Comparison of ENCODE assay signal across 8 cellular contexts in genomic region chr9:129481824-129482511, GRCh38.
DNase-seq lines count a peak whose midpoint lies in the region; ATAC-seq and TF ChIP-seq lines count a peak whose summit lies in the region.

No MANE protein-coding gene starts in this region.

- H3K4me3 ChIP-seq in SJSA1 (peak overlapping the region; percentile 36), fibroblast of mammary gland (ENCODE audit: control insufficient read depth, low read depth, low read length) (peak overlapping the region; percentile 20), neutrophil (ENCODE audit: low read depth in 1 of 2, low read length in 1 of 2) (peak overlapping the region; percentile 41 to 71)

- DNase-seq in Daoy (ENCODE audit: low read depth) = peak; percentile 33
- peak; percentile 51 to 78 for DNase-seq in SJSA1 (ENCODE audit: low read depth in 1 of 2, low spot score in 2 of 2)
- DNase-seq in fibroblast of mammary gland (ENCODE audit: low read depth) = peak; percentile 42
- DNase-seq in dedifferentiated amniotic fluid mesenchymal stem cell (ENCODE audit: extremely low spot score) = no peak
- no peak for DNase-seq in NCI-H82 (lab: John Stamatoyannopoulos, UW)
- no peak for DNase-seq in NOMO-1 (lab: John Stamatoyannopoulos, UW; ENCODE audit: unreplicated experiment in 2 of 2)

- H3K27ac ChIP-seq in SJSA1 = peak overlapping the region; percentile 99
- H3K27ac ChIP-seq in neutrophil = peak overlapping the region; percentile 78

- H3K4me1 ChIP-seq in SJSA1 (replicated peaks) = peaks cover 34% of the 10 kb centered on the region
- peaks cover 18 to 22% of the 10 kb centered on the region in 2 experiments for H3K4me1 ChIP-seq in neutrophil (ENCODE audit: control insufficient read depth in 1 of 2, insufficient read depth in 1 of 2, low read depth in 1 of 2, low read length in 1 of 2)

- peak; percentile 25 for TF ChIP-seq CTCF in fibroblast of mammary gland (conservative IDR thresholded peaks at IDR 0.05; ENCODE audit: control insufficient read depth, insufficient read depth, low read depth, low read length)
- TF ChIP-seq CTCF in neutrophil (IDR thresholded peaks at IDR 0.05) = no peak

- no peak for ATAC-seq in GM18505 (IDR thresholded peaks at IDR 0.05; ENCODE audit: unreplicated experiment)

- H3K36me3 ChIP-seq in SJSA1 (peaks cover 4% of the 10 kb centered on the region; the same call in 1 of the 2 replicates), neutrophil (no peaks in the 10 kb centered on the region)

- no peak for TF ChIP-seq POLR2A in GM18505 (IDR thresholded peaks at IDR 0.05; ENCODE audit: borderline replicate concordance, extremely low read depth, insufficient read depth, insufficient read length)

- H3K27me3 ChIP-seq in SJSA1 (replicated peaks) = no peaks in the 10 kb centered on the region
- peaks cover 35% of the 10 kb centered on the region for H3K27me3 ChIP-seq in neutrophil

- H3K9me3 ChIP-seq in SJSA1 (replicated peaks) (0 out of 2 replicates have a peak, but pooled peaks cover 3% of the 10 kb centered on the region), neutrophil (no peaks in the 10 kb centered on the region)

Comparison
In these comparisons a context has a peak if more than half of its experiments do, and no peak if none do; other contexts are left out.
1. DNase-seq: peak in Daoy (single experiment), SJSA1 (2 of 2) and fibroblast of mammary gland (single experiment); none in dedifferentiated amniotic fluid mesenchymal stem cell (single experiment), NCI-H82 (single experiment) and NOMO-1 (0 of 2).
2. Peak in every context shown above with its lines, with median percentiles within 50 percentile points of each other: H3K4me3 ChIP-seq.